Comparison of ENCODE assay signal across 16 cellular contexts in genomic region chr3:152219225-152219624, GRCh38. TPM values are rescaled to one million over a fixed set of nuclear protein-coding genes. Genes with fewer than 3 reads are reported as not detected.
DNase-seq lines count a peak whose midpoint lies in the region; ATAC-seq and TF ChIP-seq lines count a peak whose summit lies in the region.
"Had no signal": no experiment of that assay in that cellular context is flagged by ENCODE, and none has a peak within 500 bp of the region (broad histone marks: within the 10 kb centered on the region; RNA-seq: fewer than 3 reads in every experiment).

No MANE protein-coding gene starts in this region.

- no peak for DNase-seq in stimulated activated naive CD8-positive, alpha-beta T cell treated with anti-CD3 and anti-CD28 coated beads, Interleukin-15, Interleukin-2, amounts not matched to agents 100 U/mL and 50 U/mL, for 24 hours
- DNase-seq in activated naive CD8-positive, alpha-beta T cell treated with anti-CD3 and anti-CD28 coated beads for 36 hours: no peak
- no peak for DNase-seq in naive thymus-derived CD8-positive, alpha-beta T cell
- DNase-seq in NCI-H524 (lab: John Stamatoyannopoulos, UW) (no peak), upper lobe of right lung (no peak), NAMALWA (ENCODE audit: low spot score) (no peak), NCI-H1436 treated with DMSO at 0.1 percent for 48 hours (lab: John Stamatoyannopoulos, UW) (no peak)
- DNase-seq: amniotic stem cell, cortex of kidney, NCI-H146, NCI-H526 treated with DMSO at 0.1 percent for 48 hours, T1000 had no signal

- peak overlapping the region; percentile 69 for H3K27ac Mint-ChIP-seq in stimulated activated naive CD8-positive, alpha-beta T cell treated with anti-CD3 and anti-CD28 coated beads, Interleukin-15, Interleukin-2, amounts not matched to agents 100 ng/mL and 50 ng/mL, for 24 hours
- H3K27ac Mint-ChIP-seq in activated naive CD8-positive, alpha-beta T cell treated with anti-CD3 and anti-CD28 coated beads for 36 hours: peak overlapping the region; percentile 43
- H3K27ac Mint-ChIP-seq in naive thymus-derived CD8-positive, alpha-beta T cell: peak overlapping the region; percentile 57 to 97 (median 90)
- H3K27ac Mint-ChIP-seq: progenitor cell of endocrine pancreas had no signal

- no peaks in the 10 kb centered on the region for H3K27me3 Mint-ChIP-seq in stimulated activated naive CD8-positive, alpha-beta T cell treated with anti-CD3 and anti-CD28 coated beads, Interleukin-15, Interleukin-2, amounts not matched to agents 100 ng/mL and 50 ng/mL, for 24 hours
- H3K27me3 Mint-ChIP-seq in activated naive CD8-positive, alpha-beta T cell treated with anti-CD3 and anti-CD28 coated beads for 36 hours: no peaks in the 10 kb centered on the region
- H3K27me3 Mint-ChIP-seq in naive thymus-derived CD8-positive, alpha-beta T cell: no peaks in the 10 kb centered on the region

- peaks cover 37% of the 10 kb centered on the region for H3K4me1 ChIP-seq in upper lobe of right lung

- peak overlapping the region; percentile 77 for H3K4me3 Mint-ChIP-seq in stimulated activated naive CD8-positive, alpha-beta T cell treated with anti-CD3 and anti-CD28 coated beads, Interleukin-15, Interleukin-2, amounts not matched to agents 100 ng/mL and 50 ng/mL, for 24 hours
- no peak overlapping the region for H3K4me3 Mint-ChIP-seq in activated naive CD8-positive, alpha-beta T cell treated with anti-CD3 and anti-CD28 coated beads for 36 hours
- peak overlapping the region; percentile 34 to 89 (median 82) for H3K4me3 Mint-ChIP-seq in naive thymus-derived CD8-positive, alpha-beta T cell

- H3K27me3 ChIP-seq in upper lobe of right lung: no peaks in the 10 kb centered on the region
- H3K27me3 ChIP-seq: BLaER1 treated with 17β-estradiol and CSF1 and Interleukin-3, amounts not matched to agents 10 nM and 100 nM had no signal

- no peak for TF ChIP-seq CTCF in upper lobe of right lung (IDR thresholded peaks at IDR 0.05)

- no peak for ATAC-seq in stimulated activated naive CD8-positive, alpha-beta T cell treated with anti-CD3 and anti-CD28 coated beads, Interleukin-15, Interleukin-2, amounts not matched to agents 100 U/mL and 50 U/mL, for 24 hours
- no peak for ATAC-seq in naive thymus-derived CD8-positive, alpha-beta T cell
- no peak for ATAC-seq in upper lobe of right lung

- no peaks in the 10 kb centered on the region for H3K9me3 ChIP-seq in upper lobe of right lung

- no peaks in the 10 kb centered on the region for H3K36me3 ChIP-seq in upper lobe of right lung
- H3K36me3 ChIP-seq: BLaER1 treated with 17β-estradiol and CSF1 and Interleukin-3, amounts not matched to agents 10 nM and 100 nM had no signal

- POLR2A ChIA-PET in naive thymus-derived CD8-positive, alpha-beta T cell (lab: Charles Lee): interaction anchor here (1.1 to 3.9 kb wide), 3 partner anchors 9 to 50 kb away, joined by 3 to 33 read pairs (median 22); partner anchors contain the start of gene MBNL1

- H3K9me3 Mint-ChIP-seq in stimulated activated naive CD8-positive, alpha-beta T cell treated with anti-CD3 and anti-CD28 coated beads, Interleukin-15, Interleukin-2, amounts not matched to agents 100 ng/mL and 50 ng/mL, for 24 hours: no peaks in the 10 kb centered on the region
- H3K9me3 Mint-ChIP-seq in activated naive CD8-positive, alpha-beta T cell treated with anti-CD3 and anti-CD28 coated beads for 36 hours: peaks cover 2% of the 10 kb centered on the region
- no peaks in the 10 kb centered on the region for H3K9me3 Mint-ChIP-seq in naive thymus-derived CD8-positive, alpha-beta T cell

- H3K4me1 Mint-ChIP-seq in stimulated activated naive CD8-positive, alpha-beta T cell treated with anti-CD3 and anti-CD28 coated beads, Interleukin-15, Interleukin-2, amounts not matched to agents 100 ng/mL and 50 ng/mL, for 24 hours (ENCODE audit: low read depth): peaks cover 71% of the 10 kb centered on the region
- peaks cover 61% of the 10 kb centered on the region for H3K4me1 Mint-ChIP-seq in activated naive CD8-positive, alpha-beta T cell treated with anti-CD3 and anti-CD28 coated beads for 36 hours
- H3K4me1 Mint-ChIP-seq in naive thymus-derived CD8-positive, alpha-beta T cell: peaks cover 28 to 68% (median 59%) of the 10 kb centered on the region in 4 donors

- H3K27ac ChIP-seq in upper lobe of right lung: no peak overlapping the region
- H3K27ac ChIP-seq: BLaER1 treated with 17β-estradiol and CSF1 and Interleukin-3, amounts not matched to agents 10 nM and 100 nM; RWPE1 had no signal

- intact Hi-C loops in upper lobe of right lung (cut with DNase I): no loop called here

- H3K4me3 ChIP-seq in upper lobe of right lung: no peak overlapping the region
- H3K4me3 ChIP-seq: BLaER1 treated with 17β-estradiol and CSF1 and Interleukin-3, amounts not matched to agents 10 nM and 100 nM had no signal

- no peaks in the 10 kb centered on the region for H3K36me3 Mint-ChIP-seq in stimulated activated naive CD8-positive, alpha-beta T cell treated with anti-CD3 and anti-CD28 coated beads, Interleukin-15, Interleukin-2, amounts not matched to agents 100 ng/mL and 50 ng/mL, for 24 hours (ENCODE audit: low read depth)
- H3K36me3 Mint-ChIP-seq in activated naive CD8-positive, alpha-beta T cell treated with anti-CD3 and anti-CD28 coated beads for 36 hours: peaks cover 6% of the 10 kb centered on the region
- H3K36me3 Mint-ChIP-seq in naive thymus-derived CD8-positive, alpha-beta T cell: no peaks in the 10 kb centered on the region

RNA-seq across cellular contexts. Expression of gene MBNL1, which starts 49.5 kb away (rescaled TPM):
- 100 to 1,000 TPM; 385 to 392 TPM for total RNA-seq in activated naive CD8-positive, alpha-beta T cell treated with anti-CD3 and anti-CD28 coated beads for 36 hours
- total RNA-seq in naive thymus-derived CD8-positive, alpha-beta T cell: 100 to 1,000 TPM; 419 to 423 TPM
- polyA plus RNA-seq in naive thymus-derived CD8-positive, alpha-beta T cell: 100 to 1,000 TPM; 298 to 370 (median 331) TPM
- total RNA-seq in upper lobe of right lung: 229 TPM
